16 cellular contexts compared by ENCODE assay signal in the genomic region with DNA sequence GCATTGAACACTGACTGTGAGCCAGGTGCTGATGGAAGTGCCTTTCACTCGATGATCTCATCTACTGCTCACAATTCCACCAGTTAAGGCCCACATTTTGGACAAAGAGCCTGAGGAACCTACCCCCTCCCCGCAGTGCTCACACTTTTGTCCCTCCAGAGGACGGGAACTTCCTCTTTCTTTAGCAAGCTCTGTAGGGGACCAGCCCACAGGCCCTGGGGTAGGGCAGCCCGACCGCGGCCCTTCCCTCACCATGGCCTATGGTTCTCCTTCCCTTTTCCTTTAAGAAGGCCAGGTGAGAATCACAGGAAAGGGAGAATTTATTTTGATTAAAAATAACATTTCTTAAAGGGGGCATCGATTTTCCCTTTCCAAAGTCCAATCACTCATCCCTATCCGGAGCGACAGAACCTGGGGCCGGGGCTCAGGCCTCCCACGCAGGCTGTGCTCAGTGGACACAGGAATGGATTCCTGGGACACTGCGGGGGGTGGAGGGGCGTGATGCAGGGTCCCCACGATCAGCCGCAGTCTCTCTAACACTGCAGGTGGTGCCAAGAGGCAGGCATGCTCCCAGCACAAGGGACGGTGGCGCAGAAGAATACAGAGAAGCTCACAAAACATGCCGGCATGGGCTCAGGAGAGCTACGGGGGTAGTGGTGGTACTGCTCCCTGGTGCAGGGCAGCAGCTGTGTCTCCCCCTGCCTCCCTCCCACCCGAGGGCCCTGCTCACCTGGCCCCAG. TPM values are rescaled to one million over a fixed set of nuclear protein-coding genes. Genes with fewer than 3 reads are reported as not detected.
DNase-seq lines count a peak whose midpoint lies in the region; ATAC-seq, FAIRE-seq and TF ChIP-seq lines count a peak whose summit lies in the region.
"Had no signal": no experiment of that assay in that cellular context is flagged by ENCODE, and none has a peak within 500 bp of the region (broad histone marks: within the 10 kb centered on the region; RNA-seq: fewer than 3 reads in every experiment).

No MANE protein-coding gene starts in this region.

- H3K4me3 ChIP-seq in K562 (no peak overlapping the region), mucosa of stomach (ENCODE audit: low read length) (no peak overlapping the region), upper lobe of right lung (no peak overlapping the region)

- H3K9ac ChIP-seq in K562 (ENCODE audit: insufficient read depth in 1 of 2, low read depth in 2 of 2, low read length in 2 of 2) (0 out of 4 replicates have a peak overlapping the region, but pooled peaks of 1 of the 2 experiments have one; percentile 2), mucosa of stomach (ENCODE audit: low read length) (peak overlapping the region; percentile 54)

- 76% methylated on average over 18 of the region's 20 CpGs for WGBS in K562 (ENCODE audit: insufficient coverage, low coverage, missing lambda C conversion rate)

- TF ChIP-seq CTCF in K562 (IDR thresholded peaks at IDR 0.05 in 2 of 3, conservative IDR thresholded peaks at IDR 0.05 in 1 of 3; ENCODE audit: insufficient read depth in 2 of 3, low read depth in 1 of 3, low read length in 3 of 3) (no peak), upper lobe of right lung (IDR thresholded peaks at IDR 0.05) (no peak)

- no peaks in the 10 kb centered on the region for H4K20me1 ChIP-seq in K562 (replicated peaks; ENCODE audit: control insufficient read depth, insufficient read depth, low read length)

- intact Hi-C loops in K562 (cut with micrococcal nuclease), result no loop called here
- intact Hi-C loops in upper lobe of right lung (cut with DNase I), result no loop called here

- peaks cover 0 to 7% of the 10 kb centered on the region in 2 experiments; a peak in 2 of 5 replicates for H3K27me3 ChIP-seq in K562 (ENCODE audit: control insufficient read depth in 2 of 2, insufficient read depth in 2 of 2, low read length in 2 of 2)
- no peaks in the 10 kb centered on the region for H3K27me3 ChIP-seq in mucosa of stomach (ENCODE audit: control insufficient read depth, insufficient read depth, low read length)
- no peaks in the 10 kb centered on the region for H3K27me3 ChIP-seq in upper lobe of right lung

- no peaks in the 10 kb centered on the region for H3K36me3 ChIP-seq in K562 (ENCODE audit: control insufficient read depth, insufficient read depth, low read length)
- H3K36me3 ChIP-seq in mucosa of stomach (ENCODE audit: control insufficient read depth, insufficient read depth, low read length), result peaks cover 12% of the 10 kb centered on the region
- peaks cover 60% of the 10 kb centered on the region for H3K36me3 ChIP-seq in upper lobe of right lung

- CTCF ChIA-PET in K562 (lab: Yijun Ruan, JAX; ENCODE audit: low intra/inter-chr PET ratio), result no interaction called here

- H3K9me3 ChIP-seq in K562 (replicated peaks; ENCODE audit: control insufficient read depth, insufficient read depth, low read depth, low read length), result no peaks in the 10 kb centered on the region
- no peaks in the 10 kb centered on the region for H3K9me3 ChIP-seq in mucosa of stomach (ENCODE audit: control insufficient read depth, low read length)
- no peaks in the 10 kb centered on the region for H3K9me3 ChIP-seq in upper lobe of right lung

- no peak for TF ChIP-seq RAD21 in K562 (CRISPR knock-in tag; conservative IDR thresholded peaks at IDR 0.05 in 1 of 2, IDR thresholded peaks at IDR 0.05 in 1 of 2)

- POLR2A ChIA-PET in K562 (lab: Yijun Ruan, JAX), result interaction anchor here (0.6 to 0.9 kb wide), 3 partner anchors 13 to 1329 kb away, joined by 3 to 4 read pairs (median 3); no protein-coding TSS in a partner anchor

- no peak overlapping the region for H3K4me2 ChIP-seq in K562 (ENCODE audit: insufficient read depth, low read length)

- no peaks in the 10 kb centered on the region for H3K9me1 ChIP-seq in K562 (ENCODE audit: control insufficient read depth, insufficient read depth, low read length)

- no peak for FAIRE-seq in K562 (lab: Jason Lieb, UNC)
- FAIRE-seq: bronchial epithelial cell had no signal

- in situ Hi-C loops in K562 (cut with MboI), result no loop called here

- H3K4me1 ChIP-seq in K562 (replicated peaks in 1 of 2; ENCODE audit: control insufficient read depth in 2 of 2, insufficient read depth in 2 of 2, low read length in 2 of 2) (peaks cover 0 to 5% of the 10 kb centered on the region in 2 experiments; a peak in 1 of 5 replicates), mucosa of stomach (ENCODE audit: control insufficient read depth, insufficient read depth, low read length) (peaks cover 58% of the 10 kb centered on the region), upper lobe of right lung (peaks cover 36% of the 10 kb centered on the region)

- ATAC-seq in K562, result peak; percentile 42; the same call in 1 of the 3 replicates
- ATAC-seq in upper lobe of right lung, result peak; percentile 71
- ATAC-seq in GM19455 (IDR thresholded peaks at IDR 0.05; ENCODE audit: unreplicated experiment), result no peak

- no peak for TF ChIP-seq POLR2A in K562 (conservative IDR thresholded peaks at IDR 0.05)

- TF ChIP-seq EP300 in K562 (IDR thresholded peaks at IDR 0.05; ENCODE audit: low read length), result no peak

- no TSS peak for BruUV-seq in K562 (replicated peaks; lab: Mats Ljungman, UMichigan)

- H3K27ac ChIP-seq in K562 (ENCODE audit: extremely low read depth, low read depth, low read length) (no peak overlapping the region), upper lobe of right lung (no peak overlapping the region)
- H3K27ac ChIP-seq: 22Rv1 had no signal

- DNase-seq in SIG-M5 treated with dmso at 0.1 percent for 504 hours (lab: John Stamatoyannopoulos, UW; ENCODE audit: unreplicated experiment) (peak; percentile 61), SIG-M5 (lab: John Stamatoyannopoulos, UW) (no peak), K562 (ENCODE audit: extremely low read depth in 1 of 4, low spot score in 3 of 4) (no peak), upper lobe of right lung (no peak), activated gamma-delta T cell treated with Interleukin-2 at 50 U/mL for 16 hours (no peak)
- DNase-seq in activated naive CD4-positive, alpha-beta T cell treated with anti-CD3 and anti-CD28 coated beads, Interleukin-2, amount 50 U/mL, for 16 hours, result no peak
- DNase-seq: activated naive CD4-positive, alpha-beta T cell treated with anti-CD3 and anti-CD28 coated beads for 36 hours; CD8-positive, alpha-beta memory T cell; NCI-H2081 treated with DMSO at 0.1 percent for 48 hours; NCI-H748 treated with DMSO at 0.1 percent for 48 hours; posterior cingulate gyrus; SHP77 treated with DMSO at 0.1 percent for 48 hours had no signal

- H2AFZ ChIP-seq in K562 (ENCODE audit: low read depth, low read length), result no peak overlapping the region

- no peaks in the 10 kb centered on the region for H3K79me2 ChIP-seq in K562 (ENCODE audit: control insufficient read depth, insufficient read depth, low read length)

TF ChIP-seq in K562, 482 proteins besides CTCF, POLR2A, EP300 and RAD21:
- no peak for TF ChIP-seq ZNF175 (CRISPR knock-in tag; IDR thresholded peaks at IDR 0.05; ENCODE audit: low read depth)

RNA-seq across cellular contexts. Expression of gene KCNE1, which starts 8.9 kb away (rescaled TPM):
- total RNA-seq in K562 (2011; cell fraction: chromatin; rRNA removed; ENCODE audit: low replicate concordance), result 0.79 and 1.0 TPM in 2 replicates
- total RNA-seq in K562 (2011; cell fraction: nucleolus; rRNA removed), result 0.33 and 0.39 TPM in 2 replicates
- total RNA-seq in K562 (2011; cell fraction: nucleoplasm; rRNA removed), result 0.37 and 1.1 TPM in 2 replicates
- total RNA-seq in K562 (2014; rRNA removed) (0.12 TPM in 1 of 2 replicates, not detected in the other), K562 (2014; rRNA removed; fragmentation: Illumina TruSeq; extraction: Trizol) (0.16 and 0.22 TPM in 2 replicates), K562 (2015; rRNA removed; fragmentation: Illumina TruSeq; extraction: Trizol) (0.07 and 0.11 TPM in 2 replicates), K562 (2021) (0.16 and 0.34 TPM in 2 replicates), upper lobe of right lung (13.6 TPM)
- polyA plus RNA-seq in K562 (2011; rRNA removed) (0.09 and 0.22 TPM in 2 replicates), K562 (2014; fragmentation: Illumina TruSeq; extraction: Trizol) (0.07 and 0.08 TPM in 2 replicates), K562 (2014; fragmentation: Nextera tagmentation; extraction: Ambion mirVana) (not detected), K562 (2014; rRNA removed) (0.05 TPM in 1 of 2 replicates, not detected in the other)
- polyA plus RNA-seq in K562 (2011; cell fraction: cytosol; rRNA removed), result 0.09 TPM in 1 of 2 replicates, not detected in the other
- 0.13 and 0.36 TPM in 2 replicates for polyA plus RNA-seq in K562 (2011; cell fraction: nucleus; rRNA removed)
- 0.07 and 0.10 TPM in 2 replicates for polyA plus RNA-seq in K562 (2012)
- polyA minus RNA-seq in K562 (2011; rRNA and poly(A)+ RNA removed), result 0.09 TPM in 1 of 2 replicates, not detected in the other
- not detected in 2 replicates for polyA minus RNA-seq in K562 (2011; cell fraction: cytosol; rRNA and poly(A)+ RNA removed)
- 0.13 and 0.56 TPM in 2 replicates for polyA minus RNA-seq in K562 (2011; cell fraction: nucleus; rRNA and poly(A)+ RNA removed)
- total RNA-seq: activated naive CD4-positive, alpha-beta T cell treated with anti-CD3 and anti-CD28 coated beads for 36 hours had no signal
- polyA plus RNA-seq: CD8-positive, alpha-beta memory T cell had no signal
